ENCODE assay signal across 8 cellular contexts in genomic region chr1:42944207-42944928, GRCh38. TPM values are rescaled to one million over a fixed set of nuclear protein-coding genes. Genes with fewer than 3 reads are reported as not detected.
A peak's percentile ranks its signal among the peaks of the same experiment; 100 is the strongest.
DNase-seq lines count a peak whose midpoint lies in the region; ATAC-seq, FAIRE-seq and TF ChIP-seq lines count a peak whose summit lies in the region.

No MANE protein-coding gene starts in this region.

- no peak overlapping the region for H3K27ac Mint-ChIP-seq in endothelial cell (ENCODE audit: unreplicated experiment)

- no peak for DNase-seq in GM12891 (ENCODE audit: insufficient read length, low spot score)
- DNase-seq in RWPE2 (ENCODE audit: low spot score) = no peak
- DNase-seq in endothelial cell (ENCODE audit: low spot score) = no peak
- no peak for DNase-seq in effector CD4-positive, alpha-beta T cell
- no peak for DNase-seq in NCI-H748 treated with DMSO at 0.1 percent for 48 hours (lab: John Stamatoyannopoulos, UW)
- DNase-seq in NCI-H446 treated with DMSO at 0.1 percent for 48 hours (lab: John Stamatoyannopoulos, UW) = no peak

- H3K4me3 Mint-ChIP-seq in endothelial cell (ENCODE audit: unreplicated experiment) = peak overlapping the region; percentile 66

- TF ChIP-seq CTCF in RWPE2 (IDR thresholded peaks at IDR 0.05; ENCODE audit: poor library complexity, severe bottlenecking) (no peak), endothelial cell (IDR thresholded peaks at IDR 0.05; ENCODE audit: unreplicated experiment) (no peak)

- peak overlapping the region; percentile 24 for H3K9ac ChIP-seq in rectal smooth muscle tissue (ENCODE audit: low read length)

- peaks cover 16% of the 10 kb centered on the region for H3K27me3 Mint-ChIP-seq in endothelial cell (ENCODE audit: unreplicated experiment)

- H3K27me3 ChIP-seq in RWPE2 (ENCODE audit: insufficient read depth, poor library complexity, severe bottlenecking) (no peaks in the 10 kb centered on the region), rectal smooth muscle tissue (ENCODE audit: control insufficient read depth, insufficient read depth, low read length) (no peaks in the 10 kb centered on the region)

- no peak for FAIRE-seq in GM12891 (lab: Jason Lieb, UNC)

- peaks cover 58% of the 10 kb centered on the region for H3K36me3 Mint-ChIP-seq in endothelial cell (ENCODE audit: low read depth, unreplicated experiment)

- no peaks in the 10 kb centered on the region for H3K9me3 Mint-ChIP-seq in endothelial cell (ENCODE audit: unreplicated experiment)

- H3K4me1 Mint-ChIP-seq in endothelial cell (ENCODE audit: unreplicated experiment) = peaks cover 62% of the 10 kb centered on the region

- peaks cover 90% of the 10 kb centered on the region for H3K4me1 ChIP-seq in RWPE2 (ENCODE audit: insufficient read depth, poor library complexity, severe bottlenecking)
- H3K4me1 ChIP-seq in rectal smooth muscle tissue (ENCODE audit: control insufficient read depth, insufficient read depth, low read length) = peaks cover 39% of the 10 kb centered on the region

- TF ChIP-seq POLR2A in GM12891 (IDR thresholded peaks at IDR 0.05; ENCODE audit: low read depth, low read length) = no peak

- ATAC-seq in RWPE2 (ENCODE audit: low read depth) (no peak), HG03378 (IDR thresholded peaks at IDR 0.05; ENCODE audit: unreplicated experiment) (no peak)

- H3K36me3 ChIP-seq in RWPE2 (ENCODE audit: low read depth) (peaks cover 77% of the 10 kb centered on the region), rectal smooth muscle tissue (ENCODE audit: control insufficient read depth, insufficient read depth, low read length) (no peaks in the 10 kb centered on the region)

- H3K27ac ChIP-seq in RWPE2 (ENCODE audit: poor library complexity, severe bottlenecking) (peak overlapping the region; percentile 99), rectal smooth muscle tissue (ENCODE audit: low read depth, low read length) (peak overlapping the region; percentile 81)

- no peaks in the 10 kb centered on the region for H3K9me3 ChIP-seq in RWPE2 (ENCODE audit: severe bottlenecking)

- H3K4me3 ChIP-seq in RWPE2 (ENCODE audit: severe bottlenecking) (no peak overlapping the region), rectal smooth muscle tissue (ENCODE audit: low read length) (peak overlapping the region; percentile 28)

TF ChIP-seq in GM12891, 5 proteins besides CTCF, POLR2A, EP300 and RAD21:
- TF ChIP-seq POLR2AphosphoS5 (IDR thresholded peaks at IDR 0.05; ENCODE audit: low read depth, low read length) (no peak), PAX5 (IDR thresholded peaks at IDR 0.05; ENCODE audit: insufficient read depth, low read length, severe bottlenecking) (no peak), POU2F2 (IDR thresholded peaks at IDR 0.05; ENCODE audit: low read depth, low read length) (no peak), TAF1 (IDR thresholded peaks at IDR 0.05; ENCODE audit: low read depth, low read length) (no peak), SPI1 (IDR thresholded peaks at IDR 0.05; ENCODE audit: low read depth, low read length) (peak; percentile 75)

RNA-seq across cellular contexts. Expression of gene SLC2A1, which starts 14.3 kb away (rescaled TPM):
- 33.9 TPM for polyA plus RNA-seq in GM12891 (2012; ENCODE audit: low read depth, missing spikeins)
- 511 TPM for total RNA-seq in endothelial cell (ENCODE audit: unreplicated experiment)
